Comparison of ENCODE assay signal across 11 cellular contexts in the genomic region with DNA sequence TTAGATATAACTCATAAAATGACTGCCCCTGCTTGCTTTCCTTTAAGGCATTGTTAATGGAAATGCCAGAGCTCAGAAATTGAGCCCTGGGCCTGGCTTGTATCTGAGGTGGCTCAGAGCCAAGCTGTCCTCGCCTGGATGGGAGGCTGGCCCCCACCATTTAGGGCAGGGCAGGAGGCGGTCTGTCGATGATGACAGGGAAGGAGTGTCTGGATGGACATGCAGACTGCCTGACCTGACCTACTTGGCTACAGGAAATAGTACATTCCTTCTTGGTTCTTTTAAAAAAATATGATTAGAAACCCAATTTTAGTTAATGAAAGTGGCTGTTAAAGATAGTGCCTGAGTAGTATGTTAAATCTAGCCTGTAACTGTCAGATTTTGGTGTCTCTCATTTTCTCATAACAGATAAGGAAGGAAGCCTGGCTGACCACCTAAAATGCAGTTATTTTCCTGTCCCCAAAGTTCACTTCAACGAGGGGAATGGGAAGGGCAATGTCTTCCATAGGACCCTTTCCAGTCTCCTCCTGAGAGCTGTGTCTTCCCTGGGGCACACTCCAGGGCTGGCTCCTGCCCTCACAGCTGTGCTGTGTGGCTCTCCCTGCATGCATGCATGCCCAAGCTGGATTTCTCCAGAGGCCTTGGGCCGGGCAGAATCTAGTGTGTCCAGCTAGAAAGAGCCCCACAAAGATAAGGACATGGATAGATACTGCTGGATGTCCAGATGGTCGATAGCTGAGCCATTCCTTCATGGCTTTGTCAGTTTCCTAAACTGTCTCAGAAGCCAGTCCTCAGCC. TPM values are rescaled to one million over a fixed set of nuclear protein-coding genes. Genes with fewer than 3 reads are reported as not detected.
A peak's percentile ranks its signal among the peaks of the same experiment; 100 is the strongest.
DNase-seq lines count a peak whose midpoint lies in the region; ATAC-seq and TF ChIP-seq lines count a peak whose summit lies in the region.
"Had no signal": no experiment of that assay in that cellular context is flagged by ENCODE, and none has a peak within 500 bp of the region (broad histone marks: within the 10 kb centered on the region; RNA-seq: fewer than 3 reads in every experiment).

No MANE protein-coding gene starts in this region.

- H3K36me3 ChIP-seq in Loucy (ENCODE audit: insufficient read depth, low read length) = peaks cover 96% of the 10 kb centered on the region
- peaks cover 0 to 88% of the 10 kb centered on the region in 2 donors for H3K36me3 ChIP-seq in left lung
- peaks cover 0 to 15% of the 10 kb centered on the region in 2 donors for H3K36me3 ChIP-seq in stomach smooth muscle (ENCODE audit: control insufficient read depth in 2 of 2, insufficient read depth in 2 of 2, low read length in 2 of 2)

- CTCF ChIA-PET in activated naive CD4-positive, alpha-beta T cell treated with anti-CD3 and anti-CD28 coated beads for 36 hours (lab: Charles Lee) = no interaction called here

- H3K4me3 Mint-ChIP-seq in activated naive CD4-positive, alpha-beta T cell treated with anti-CD3 and anti-CD28 coated beads for 36 hours = no peak overlapping the region

- peaks cover 8% of the 10 kb centered on the region for H3K4me1 Mint-ChIP-seq in activated naive CD4-positive, alpha-beta T cell treated with anti-CD3 and anti-CD28 coated beads for 36 hours (ENCODE audit: low read depth)

- H3K27me3 ChIP-seq in Loucy (ENCODE audit: insufficient read depth, low read length, poor library complexity, severe bottlenecking) = no peaks in the 10 kb centered on the region
- H3K27me3 ChIP-seq in left lung = no peaks in the 10 kb centered on the region
- H3K27me3 ChIP-seq in stomach smooth muscle (ENCODE audit: control insufficient read depth in 1 of 2, insufficient read depth in 2 of 2, low read length in 2 of 2) = no peaks in the 10 kb centered on the region

- H2AFZ ChIP-seq in Loucy (ENCODE audit: low read length) = no peak overlapping the region

- H3K9me3 ChIP-seq in Loucy (ENCODE audit: insufficient read depth, low read depth, low read length) = no peaks in the 10 kb centered on the region
- no peaks in the 10 kb centered on the region for H3K9me3 ChIP-seq in left lung
- no peaks in the 10 kb centered on the region for H3K9me3 ChIP-seq in stomach smooth muscle (ENCODE audit: control insufficient read depth in 2 of 2, low read length in 2 of 2)

- H4K20me1 ChIP-seq in Loucy (ENCODE audit: insufficient read depth, low read length, poor library complexity, severe bottlenecking) = peaks cover 85% of the 10 kb centered on the region

- intact Hi-C loops in left lung (cut with DNase I) = no loop called here
- intact Hi-C loops in activated naive CD4-positive, alpha-beta T cell treated with anti-CD3 and anti-CD28 coated beads for 36 hours (cut with micrococcal nuclease) = no loop called here

- H3K4me1 ChIP-seq in Loucy (ENCODE audit: insufficient read depth, low read length, poor library complexity, severe bottlenecking) = peaks cover 93% of the 10 kb centered on the region
- H3K4me1 ChIP-seq in left lung = peaks cover 10 to 25% of the 10 kb centered on the region in 2 donors
- peaks cover 39% of the 10 kb centered on the region for H3K4me1 ChIP-seq in stomach smooth muscle (ENCODE audit: control insufficient read depth, insufficient read depth, low read length)

- H3K9ac ChIP-seq in Loucy (ENCODE audit: low read depth, low read length, poor library complexity, severe bottlenecking) (peak overlapping the region; percentile 94), stomach smooth muscle (ENCODE audit: low read length in 2 of 2) (no peak overlapping the region)

- H3K4me2 ChIP-seq in Loucy (ENCODE audit: low read depth, low read length, poor library complexity, severe bottlenecking) = peak overlapping the region; percentile 83

- DNase-seq in dedifferentiated amniotic fluid mesenchymal stem cell (ENCODE audit: extremely low spot score) (peak; percentile 53), left lung (no peak), NCI-H2081 (lab: John Stamatoyannopoulos, UW) (no peak)
- DNase-seq in activated naive CD4-positive, alpha-beta T cell treated with anti-CD3 and anti-CD28 coated beads for 36 hours = no peak
- DNase-seq: activated T-cell treated with anti-CD3 and anti-CD28 coated beads, Interleukin-2, amount 50 U/mL, for 1 hour; foreskin melanocyte; NCI-H1694 had no signal

- H3K4me3 ChIP-seq in Loucy (ENCODE audit: low read length, poor library complexity, severe bottlenecking) = peak overlapping the region; percentile 83
- no peak overlapping the region for H3K4me3 ChIP-seq in left lung
- no peak overlapping the region for H3K4me3 ChIP-seq in stomach smooth muscle (ENCODE audit: low read length in 2 of 2)

- ATAC-seq in left lung (peak; percentile 60), HG03097 (IDR thresholded peaks at IDR 0.05; ENCODE audit: low FRiP score, unreplicated experiment) (no peak), HG03460 (IDR thresholded peaks at IDR 0.05; ENCODE audit: unreplicated experiment) (no peak)

- no peaks in the 10 kb centered on the region for H3K27me3 Mint-ChIP-seq in activated naive CD4-positive, alpha-beta T cell treated with anti-CD3 and anti-CD28 coated beads for 36 hours (ENCODE audit: low read depth)

- TF ChIP-seq CTCF in Loucy (conservative IDR thresholded peaks at IDR 0.05; ENCODE audit: low read length) = no peak
- TF ChIP-seq CTCF in left lung (IDR thresholded peaks at IDR 0.05) = no peak

- H3K36me3 Mint-ChIP-seq in activated naive CD4-positive, alpha-beta T cell treated with anti-CD3 and anti-CD28 coated beads for 36 hours (ENCODE audit: low read depth) = peaks cover 25% of the 10 kb centered on the region

- no peaks in the 10 kb centered on the region for H3F3A ChIP-seq in Loucy (ENCODE audit: low read depth)

- no peaks in the 10 kb centered on the region for H3K9me2 ChIP-seq in Loucy (replicated peaks; ENCODE audit: low read depth, low read length)

- H3K9me3 Mint-ChIP-seq in activated naive CD4-positive, alpha-beta T cell treated with anti-CD3 and anti-CD28 coated beads for 36 hours = no peaks in the 10 kb centered on the region

- H3K79me2 ChIP-seq in Loucy (ENCODE audit: insufficient read depth, low read length) = peaks cover 100% of the 10 kb centered on the region

- H3K27ac Mint-ChIP-seq in activated naive CD4-positive, alpha-beta T cell treated with anti-CD3 and anti-CD28 coated beads for 36 hours = no peak overlapping the region

- H3K27ac ChIP-seq in left lung (peak overlapping the region; percentile 9 to 42), stomach smooth muscle (ENCODE audit: low read length) (peak overlapping the region; percentile 55)

RNA-seq across cellular contexts. Expression of a gene that starts 42.3 kb away (rescaled TPM):
- total RNA-seq in left lung = 100 to 1,000 TPM; 183 to 309 TPM
- 100 to 1,000 TPM; 153 TPM for total RNA-seq in activated naive CD4-positive, alpha-beta T cell treated with anti-CD3 and anti-CD28 coated beads for 36 hours
